Comparison of ENCODE assay signal across 2 cellular contexts in the genomic region with DNA sequence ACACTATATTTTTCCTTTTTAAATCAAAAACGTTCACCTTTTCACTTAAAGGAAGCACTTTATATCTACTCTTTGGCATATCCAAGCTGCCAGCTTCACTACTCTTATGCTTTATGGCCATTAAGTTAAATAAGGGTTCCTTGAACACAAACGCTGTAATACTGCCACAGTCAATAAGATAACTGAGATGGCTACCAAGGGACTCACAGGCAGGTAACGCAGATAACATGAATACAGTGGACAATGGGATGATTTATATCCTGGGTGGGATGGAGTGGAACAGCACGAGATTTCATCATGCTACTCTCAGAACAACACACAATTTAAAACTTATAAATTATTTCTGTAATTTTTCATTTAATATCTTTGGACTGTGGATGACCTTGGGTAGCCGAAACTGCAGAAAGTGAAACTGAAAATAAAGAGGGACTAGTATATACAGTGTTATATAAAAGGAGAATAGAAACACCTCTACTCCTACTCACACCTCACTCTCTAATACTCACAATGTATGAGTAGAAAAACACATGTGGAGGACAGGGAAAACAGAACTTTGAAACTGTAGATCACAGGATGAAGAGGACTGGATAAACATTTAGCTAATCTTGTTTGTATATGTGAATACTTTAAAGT.
TF ChIP-seq lines count a peak whose summit lies in the region.

No MANE protein-coding gene starts in this region.

TF ChIP-seq in HepG2, 621 proteins besides CTCF, POLR2A, EP300 and RAD21 (continued from another document):
- TF ChIP-seq, protein P1, sequence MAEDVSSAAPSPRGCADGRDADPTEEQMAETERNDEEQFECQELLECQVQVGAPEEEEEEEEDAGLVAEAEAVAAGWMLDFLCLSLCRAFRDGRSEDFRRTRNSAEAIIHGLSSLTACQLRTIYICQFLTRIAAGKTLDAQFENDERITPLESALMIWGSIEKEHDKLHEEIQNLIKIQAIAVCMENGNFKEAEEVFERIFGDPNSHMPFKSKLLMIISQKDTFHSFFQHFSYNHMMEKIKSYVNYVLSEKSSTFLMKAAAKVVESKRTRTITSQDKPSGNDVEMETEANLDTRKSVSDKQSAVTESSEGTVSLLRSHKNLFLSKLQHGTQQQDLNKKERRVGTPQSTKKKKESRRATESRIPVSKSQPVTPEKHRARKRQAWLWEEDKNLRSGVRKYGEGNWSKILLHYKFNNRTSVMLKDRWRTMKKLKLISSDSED (CRISPR knock-in tag; IDR thresholded peaks at IDR 0.05) = no peak
- TF ChIP-seq FOXA3 (CRISPR knock-in tag; IDR thresholded peaks at IDR 0.05) (no peak), NFYC (CRISPR knock-in tag; IDR thresholded peaks at IDR 0.05) (no peak), ZSCAN22 (CRISPR knock-in tag; IDR thresholded peaks at IDR 0.05) (no peak), THAP11 (CRISPR knock-in tag; IDR thresholded peaks at IDR 0.05) (no peak)

TF ChIP-seq in GM23338, 12 proteins besides CTCF, POLR2A, EP300 and RAD21 (continued from another document):
- TF ChIP-seq, protein P2, sequence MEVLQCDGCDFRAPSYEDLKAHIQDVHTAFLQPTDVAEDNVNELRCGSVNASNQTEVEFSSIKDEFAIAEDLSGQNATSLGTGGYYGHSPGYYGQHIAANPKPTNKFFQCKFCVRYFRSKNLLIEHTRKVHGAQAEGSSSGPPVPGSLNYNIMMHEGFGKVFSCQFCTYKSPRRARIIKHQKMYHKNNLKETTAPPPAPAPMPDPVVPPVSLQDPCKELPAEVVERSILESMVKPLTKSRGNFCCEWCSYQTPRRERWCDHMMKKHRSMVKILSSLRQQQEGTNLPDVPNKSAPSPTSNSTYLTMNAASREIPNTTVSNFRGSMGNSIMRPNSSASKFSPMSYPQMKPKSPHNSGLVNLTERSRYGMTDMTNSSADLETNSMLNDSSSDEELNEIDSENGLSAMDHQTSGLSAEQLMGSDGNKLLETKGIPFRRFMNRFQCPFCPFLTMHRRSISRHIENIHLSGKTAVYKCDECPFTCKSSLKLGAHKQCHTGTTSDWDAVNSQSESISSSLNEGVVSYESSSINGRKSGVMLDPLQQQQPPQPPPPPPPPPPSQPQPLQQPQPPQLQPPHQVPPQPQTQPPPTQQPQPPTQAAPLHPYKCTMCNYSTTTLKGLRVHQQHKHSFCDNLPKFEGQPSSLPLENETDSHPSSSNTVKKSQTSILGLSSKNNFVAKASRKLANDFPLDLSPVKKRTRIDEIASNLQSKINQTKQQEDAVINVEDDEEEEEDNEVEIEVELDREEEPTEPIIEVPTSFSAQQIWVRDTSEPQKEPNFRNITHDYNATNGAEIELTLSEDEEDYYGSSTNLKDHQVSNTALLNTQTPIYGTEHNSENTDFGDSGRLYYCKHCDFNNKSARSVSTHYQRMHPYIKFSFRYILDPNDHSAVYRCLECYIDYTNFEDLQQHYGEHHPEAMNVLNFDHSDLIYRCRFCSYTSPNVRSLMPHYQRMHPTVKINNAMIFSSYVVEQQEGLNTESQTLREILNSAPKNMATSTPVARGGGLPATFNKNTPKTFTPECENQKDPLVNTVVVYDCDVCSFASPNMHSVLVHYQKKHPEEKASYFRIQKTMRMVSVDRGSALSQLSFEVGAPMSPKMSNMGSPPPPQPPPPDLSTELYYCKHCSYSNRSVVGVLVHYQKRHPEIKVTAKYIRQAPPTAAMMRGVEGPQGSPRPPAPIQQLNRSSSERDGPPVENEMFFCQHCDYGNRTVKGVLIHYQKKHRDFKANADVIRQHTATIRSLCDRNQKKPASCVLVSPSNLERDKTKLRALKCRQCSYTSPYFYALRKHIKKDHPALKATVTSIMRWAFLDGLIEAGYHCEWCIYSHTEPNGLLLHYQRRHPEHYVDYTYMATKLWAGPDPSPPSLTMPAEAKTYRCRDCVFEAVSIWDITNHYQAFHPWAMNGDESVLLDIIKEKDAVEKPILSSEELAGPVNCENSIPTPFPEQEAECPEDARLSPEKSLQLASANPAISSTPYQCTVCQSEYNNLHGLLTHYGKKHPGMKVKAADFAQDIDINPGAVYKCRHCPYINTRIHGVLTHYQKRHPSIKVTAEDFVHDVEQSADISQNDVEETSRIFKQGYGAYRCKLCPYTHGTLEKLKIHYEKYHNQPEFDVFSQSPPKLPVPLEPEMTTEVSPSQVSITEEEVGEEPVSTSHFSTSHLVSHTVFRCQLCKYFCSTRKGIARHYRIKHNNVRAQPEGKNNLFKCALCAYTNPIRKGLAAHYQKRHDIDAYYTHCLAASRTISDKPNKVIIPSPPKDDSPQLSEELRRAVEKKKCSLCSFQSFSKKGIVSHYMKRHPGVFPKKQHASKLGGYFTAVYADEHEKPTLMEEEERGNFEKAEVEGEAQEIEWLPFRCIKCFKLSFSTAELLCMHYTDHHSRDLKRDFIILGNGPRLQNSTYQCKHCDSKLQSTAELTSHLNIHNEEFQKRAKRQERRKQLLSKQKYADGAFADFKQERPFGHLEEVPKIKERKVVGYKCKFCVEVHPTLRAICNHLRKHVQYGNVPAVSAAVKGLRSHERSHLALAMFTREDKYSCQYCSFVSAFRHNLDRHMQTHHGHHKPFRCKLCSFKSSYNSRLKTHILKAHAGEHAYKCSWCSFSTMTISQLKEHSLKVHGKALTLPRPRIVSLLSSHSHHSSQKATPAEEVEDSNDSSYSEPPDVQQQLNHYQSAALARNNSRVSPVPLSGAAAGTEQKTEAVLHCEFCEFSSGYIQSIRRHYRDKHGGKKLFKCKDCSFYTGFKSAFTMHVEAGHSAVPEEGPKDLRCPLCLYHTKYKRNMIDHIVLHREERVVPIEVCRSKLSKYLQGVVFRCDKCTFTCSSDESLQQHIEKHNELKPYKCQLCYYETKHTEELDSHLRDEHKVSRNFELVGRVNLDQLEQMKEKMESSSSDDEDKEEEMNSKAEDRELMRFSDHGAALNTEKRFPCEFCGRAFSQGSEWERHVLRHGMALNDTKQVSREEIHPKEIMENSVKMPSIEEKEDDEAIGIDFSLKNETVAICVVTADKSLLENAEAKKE (CRISPR knock-in tag; IDR thresholded peaks at IDR 0.05) = no peak
- TF ChIP-seq ETS1 (IDR thresholded peaks at IDR 0.05) = no peak
- TF ChIP-seq STAT1 (IDR thresholded peaks at IDR 0.05; ENCODE audit: unreplicated experiment) = no peak
TF ChIP-seq in GM23338: peak in this region for 0.
